In genomic region chr1:16498047-16498446, GRCh38 we compare ENCODE assay signal across 7 cellular contexts. TPM values are rescaled to one million over a fixed set of nuclear protein-coding genes. Genes with fewer than 3 reads are reported as not detected.
DNase-seq lines count a peak whose midpoint lies in the region; ATAC-seq and TF ChIP-seq lines count a peak whose summit lies in the region.
"Not testable (repeated sequence)": the region's sequence is repeated elsewhere in the genome, so short reads cannot be mapped to it uniquely, and the experiment has no call there.

No MANE protein-coding gene starts in this region.

- peak overlapping the region; percentile 71 for H3K27ac Mint-ChIP-seq in activated T-cell treated with anti-CD3 and anti-CD28 coated beads, Interleukin-2, amount 50 U/mL, for 24 hours

- DNase-seq in GM06990 (ENCODE audit: extremely low read depth, insufficient read length); OCI-LY7 (ENCODE audit: low spot score); activated T-cell treated with anti-CD3 and anti-CD28 coated beads, Interleukin-2, amount 50 U/mL, for 24 hours; fibroblast of villous mesenchyme (ENCODE audit: low read depth); gastrocnemius medialis: not testable (repeated sequence)
- peak in 1 of 61 donors; percentile 47 for DNase-seq in caudate nucleus (lab: John Stamatoyannopoulos, UW)

- H3K36me3 Mint-ChIP-seq in activated T-cell treated with anti-CD3 and anti-CD28 coated beads, Interleukin-2, amount 50 U/mL, for 24 hours (ENCODE audit: low read depth), result not testable (repeated sequence)

- POLR2A ChIA-PET in OCI-LY7 (lab: Charles Lee), result not testable (repeated sequence)

- H3K36me3 ChIP-seq in GM06990 (ENCODE audit: control insufficient read depth, insufficient read depth, low read length); OCI-LY7 (ENCODE audit: insufficient read depth, low read length); mucosa of stomach (ENCODE audit: control insufficient read depth, insufficient read depth, low read length); gastrocnemius medialis: not testable (repeated sequence)

- H3K27me3 Mint-ChIP-seq in activated T-cell treated with anti-CD3 and anti-CD28 coated beads, Interleukin-2, amount 50 U/mL, for 24 hours, result not testable (repeated sequence)

- H2AFZ ChIP-seq in OCI-LY7 (ENCODE audit: low read length), result not testable (repeated sequence)

- not testable (repeated sequence) for ATAC-seq in gastrocnemius medialis

- not testable (repeated sequence) for H4K20me1 ChIP-seq in OCI-LY7 (ENCODE audit: insufficient read depth, low read length)

- H3K4me2 ChIP-seq in OCI-LY7 (ENCODE audit: low read length), result peak overlapping the region; percentile 93

- CTCF ChIA-PET in OCI-LY7 (lab: Charles Lee; ENCODE audit: unreplicated experiment), result not testable (repeated sequence)

- H3K27ac ChIP-seq in OCI-LY7 (ENCODE audit: low read depth, low read length, poor library complexity, severe bottlenecking), result not testable (repeated sequence)
- H3K27ac ChIP-seq in caudate nucleus (ENCODE audit: low read depth, low read length), result peak overlapping the region; percentile 70
- H3K27ac ChIP-seq in gastrocnemius medialis, result peak overlapping the region in 3 of 4 donors; percentile 75 to 84 (median 82)

- peaks cover 11% of the 10 kb centered on the region for H3K4me1 ChIP-seq in OCI-LY7 (ENCODE audit: insufficient read depth, low read length, poor library complexity, severe bottlenecking)
- not testable (repeated sequence) for H3K4me1 ChIP-seq in mucosa of stomach (ENCODE audit: control insufficient read depth, insufficient read depth, low read length); gastrocnemius medialis

- H3K9ac ChIP-seq in mucosa of stomach (ENCODE audit: low read length), result peak overlapping the region; percentile 50

- H3K27me3 ChIP-seq in GM06990 (replicated peaks; ENCODE audit: control insufficient read depth, insufficient read depth, low read length); mucosa of stomach (ENCODE audit: control insufficient read depth, insufficient read depth, low read length); gastrocnemius medialis: not testable (repeated sequence)

- H3K9me3 Mint-ChIP-seq in activated T-cell treated with anti-CD3 and anti-CD28 coated beads, Interleukin-2, amount 50 U/mL, for 24 hours, result not testable (repeated sequence)

- not testable (repeated sequence) for TF ChIP-seq CTCF in GM06990 (IDR thresholded peaks at IDR 0.05; ENCODE audit: insufficient read depth, low read length, poor library complexity, severe bottlenecking); OCI-LY7 (conservative IDR thresholded peaks at IDR 0.05; ENCODE audit: low read length); fibroblast of villous mesenchyme (IDR thresholded peaks at IDR 0.05; ENCODE audit: insufficient read depth, low read depth, low read length); gastrocnemius medialis (IDR thresholded peaks at IDR 0.05 in 4 of 5, conservative IDR thresholded peaks at IDR 0.05 in 1 of 5)

- H3K4me3 ChIP-seq in GM06990 (replicated peaks; ENCODE audit: low read depth, low read length) (peak overlapping the region; percentile 62; the same call in 1 of the 2 replicates), OCI-LY7 (ENCODE audit: low read depth, low read length, poor library complexity, severe bottlenecking) (peak overlapping the region; percentile 79), fibroblast of villous mesenchyme (ENCODE audit: low read depth, low read length) (peak overlapping the region; percentile 82), gastrocnemius medialis (peak overlapping the region; percentile 67 to 89 (median 82))
- H3K4me3 ChIP-seq in mucosa of stomach (ENCODE audit: low read length), result not testable (repeated sequence)

- H3K4me3 Mint-ChIP-seq in activated T-cell treated with anti-CD3 and anti-CD28 coated beads, Interleukin-2, amount 50 U/mL, for 24 hours, result peak overlapping the region; percentile 79

- intact Hi-C loops in OCI-LY7 (cut with micrococcal nuclease; ENCODE audit: unreplicated experiment) (loop anchor here (5.0 kb wide), 2 partner anchors 56 to 404 kb away; partner anchors contain the start of gene NECAP2), gastrocnemius medialis (cut with DNase I; ENCODE audit: low total_unique reads) (loop anchor here (5.0 to 10.0 kb wide), 2 partner anchors 56 to 407 kb away; partner anchors contain the start of gene NECAP2)

- not testable (repeated sequence) for TF ChIP-seq POLR2A in gastrocnemius medialis (IDR thresholded peaks at IDR 0.05)

- in situ Hi-C loops in gastrocnemius medialis (cut with MboI; ENCODE audit: low sequenced_read_pairs in 4 of 4), result not testable (repeated sequence)

- not testable (repeated sequence) for H3K9me2 ChIP-seq in OCI-LY7 (ENCODE audit: insufficient read depth, low read length)

- not testable (repeated sequence) for H3K79me2 ChIP-seq in OCI-LY7 (ENCODE audit: insufficient read depth, low read depth, low read length)

- not testable (repeated sequence) for H3K9me3 ChIP-seq in OCI-LY7 (ENCODE audit: low read length); mucosa of stomach (ENCODE audit: control insufficient read depth, low read length); gastrocnemius medialis

- H3K4me1 Mint-ChIP-seq in activated T-cell treated with anti-CD3 and anti-CD28 coated beads, Interleukin-2, amount 50 U/mL, for 24 hours (ENCODE audit: low read depth), result peaks cover 26% of the 10 kb centered on the region

- not testable (repeated sequence) for BruUV-seq in OCI-LY7 (replicated peaks; lab: Mats Ljungman, UMichigan)

RNA-seq across cellular contexts. Expression of gene RNU1-1, which starts 16.0 kb away (rescaled TPM):
- total RNA-seq in OCI-LY7 (2014; rRNA removed; shearing (Covaris generic)), result under 0.01 TPM in 2 replicates
- total RNA-seq in OCI-LY7 (2022), result 1,721 and 1,968 TPM in 2 replicates
- under 0.01 TPM in 1 of 2 replicates, not detected in the other for total RNA-seq in fibroblast of villous mesenchyme
- total RNA-seq in gastrocnemius medialis, result under 1 TPM in 1 of 4 donors, not detected in 3; under 0.01 TPM

RNA-seq across cellular contexts. Expression of gene NECAP2, which starts 57.5 kb away (rescaled TPM):
- total RNA-seq in OCI-LY7 (2014; rRNA removed; shearing (Covaris generic)), result 59.0 and 69.2 TPM in 2 replicates
- 47.2 and 51.8 TPM in 2 replicates for total RNA-seq in OCI-LY7 (2022)
- 90.5 and 104 TPM in 2 replicates for total RNA-seq in fibroblast of villous mesenchyme
- total RNA-seq in gastrocnemius medialis, result 10 to 100 TPM in 2 of 4 donors, 1 to 10 TPM in 2; 8.9 to 12.6 (median 10.4) TPM
